In the genomic region with DNA sequence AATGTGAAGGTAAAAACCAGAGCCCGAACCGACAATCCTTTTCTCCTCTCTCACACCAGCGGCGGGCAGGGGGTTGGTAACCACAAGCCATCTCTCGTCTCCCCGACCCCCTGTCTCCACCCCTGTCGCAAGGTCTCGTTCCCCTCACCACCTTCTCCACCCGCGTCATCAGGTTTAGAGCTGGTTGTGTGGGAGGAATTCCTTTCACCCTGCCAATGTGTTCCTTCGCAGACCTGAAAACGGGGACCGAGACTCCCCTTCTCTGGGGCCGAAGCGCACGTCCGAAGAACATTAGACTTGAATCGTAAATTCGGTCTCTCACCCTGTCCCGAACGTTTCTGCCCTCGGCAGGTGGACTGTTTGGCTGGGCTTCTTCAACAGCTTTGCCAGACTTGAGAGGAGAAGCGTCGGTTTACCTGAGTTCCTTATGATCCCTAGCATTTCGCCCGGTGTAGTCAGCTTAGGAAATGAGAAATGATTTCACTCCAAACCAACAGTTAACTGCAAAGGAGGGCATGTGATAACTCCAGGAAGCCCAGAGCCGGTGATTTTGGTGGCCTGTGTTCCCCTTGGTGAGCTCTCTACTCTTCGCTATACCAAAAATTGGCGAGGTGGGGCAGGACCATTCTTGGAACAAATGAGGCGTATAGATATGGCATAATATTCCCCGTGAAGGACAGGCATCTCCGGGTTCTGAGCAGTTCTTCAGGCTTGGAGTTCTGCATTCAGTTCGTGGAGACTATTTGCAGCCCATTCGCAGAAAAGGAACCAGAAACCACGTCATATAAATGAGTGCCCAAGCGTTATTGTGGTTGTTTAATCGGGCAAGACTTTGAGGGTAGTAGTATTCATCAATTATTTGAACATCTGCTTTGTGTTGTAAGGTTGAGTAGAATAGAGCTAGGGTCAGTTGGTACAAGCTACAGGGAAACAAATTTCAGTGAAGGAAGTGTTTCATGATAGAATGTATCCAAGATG, we compare ENCODE assay signal across 1 cellular context.
TF ChIP-seq lines count a peak whose summit lies in the region.

No MANE protein-coding gene starts in this region.

TF ChIP-seq in HepG2, 621 proteins besides CTCF, POLR2A, EP300 and RAD21 (continued from another document and continues in another):
- TF ChIP-seq, protein P1, sequence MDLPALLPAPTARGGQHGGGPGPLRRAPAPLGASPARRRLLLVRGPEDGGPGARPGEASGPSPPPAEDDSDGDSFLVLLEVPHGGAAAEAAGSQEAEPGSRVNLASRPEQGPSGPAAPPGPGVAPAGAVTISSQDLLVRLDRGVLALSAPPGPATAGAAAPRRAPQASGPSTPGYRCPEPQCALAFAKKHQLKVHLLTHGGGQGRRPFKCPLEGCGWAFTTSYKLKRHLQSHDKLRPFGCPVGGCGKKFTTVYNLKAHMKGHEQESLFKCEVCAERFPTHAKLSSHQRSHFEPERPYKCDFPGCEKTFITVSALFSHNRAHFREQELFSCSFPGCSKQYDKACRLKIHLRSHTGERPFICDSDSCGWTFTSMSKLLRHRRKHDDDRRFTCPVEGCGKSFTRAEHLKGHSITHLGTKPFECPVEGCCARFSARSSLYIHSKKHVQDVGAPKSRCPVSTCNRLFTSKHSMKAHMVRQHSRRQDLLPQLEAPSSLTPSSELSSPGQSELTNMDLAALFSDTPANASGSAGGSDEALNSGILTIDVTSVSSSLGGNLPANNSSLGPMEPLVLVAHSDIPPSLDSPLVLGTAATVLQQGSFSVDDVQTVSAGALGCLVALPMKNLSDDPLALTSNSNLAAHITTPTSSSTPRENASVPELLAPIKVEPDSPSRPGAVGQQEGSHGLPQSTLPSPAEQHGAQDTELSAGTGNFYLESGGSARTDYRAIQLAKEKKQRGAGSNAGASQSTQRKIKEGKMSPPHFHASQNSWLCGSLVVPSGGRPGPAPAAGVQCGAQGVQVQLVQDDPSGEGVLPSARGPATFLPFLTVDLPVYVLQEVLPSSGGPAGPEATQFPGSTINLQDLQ (CRISPR knock-in tag; IDR thresholded peaks at IDR 0.05) = no peak
- TF ChIP-seq ATF3 (CRISPR knock-in tag; IDR thresholded peaks at IDR 0.05) = no peak
- no peak for TF ChIP-seq CENPX (CRISPR knock-in tag; IDR thresholded peaks at IDR 0.05)
- TF ChIP-seq ZNF496 (CRISPR knock-in tag; IDR thresholded peaks at IDR 0.05; ENCODE audit: insufficient replicate concordance) = no peak
- no peak for TF ChIP-seq RERE (CRISPR knock-in tag; IDR thresholded peaks at IDR 0.05; ENCODE audit: low read depth)
- no peak for TF ChIP-seq MLLT10 (CRISPR knock-in tag; IDR thresholded peaks at IDR 0.05)
- TF ChIP-seq ZNF777 (CRISPR knock-in tag; IDR thresholded peaks at IDR 0.05) = peak; percentile 42; the same call in 1 of the 2 replicates
- TF ChIP-seq ZSCAN29 (CRISPR knock-in tag; conservative IDR thresholded peaks at IDR 0.05) = no peak
- TF ChIP-seq IRX3 (CRISPR knock-in tag; IDR thresholded peaks at IDR 0.05; ENCODE audit: borderline replicate concordance, low read depth) = no peak
- no peak for TF ChIP-seq AKAP8 (CRISPR knock-in tag; IDR thresholded peaks at IDR 0.05)
- no peak for TF ChIP-seq ZNF121 (CRISPR knock-in tag; IDR thresholded peaks at IDR 0.05)
- TF ChIP-seq E2F5 (CRISPR knock-in tag; conservative IDR thresholded peaks at IDR 0.05) = no peak
- TF ChIP-seq CSRNP2 (CRISPR knock-in tag; conservative IDR thresholded peaks at IDR 0.05; ENCODE audit: low read depth) = no peak
- no peak for TF ChIP-seq ZNF788 (CRISPR knock-in tag; IDR thresholded peaks at IDR 0.05; ENCODE audit: borderline replicate concordance)
- TF ChIP-seq ZNF549 (CRISPR knock-in tag; IDR thresholded peaks at IDR 0.05) = no peak
- TF ChIP-seq, protein P2, sequence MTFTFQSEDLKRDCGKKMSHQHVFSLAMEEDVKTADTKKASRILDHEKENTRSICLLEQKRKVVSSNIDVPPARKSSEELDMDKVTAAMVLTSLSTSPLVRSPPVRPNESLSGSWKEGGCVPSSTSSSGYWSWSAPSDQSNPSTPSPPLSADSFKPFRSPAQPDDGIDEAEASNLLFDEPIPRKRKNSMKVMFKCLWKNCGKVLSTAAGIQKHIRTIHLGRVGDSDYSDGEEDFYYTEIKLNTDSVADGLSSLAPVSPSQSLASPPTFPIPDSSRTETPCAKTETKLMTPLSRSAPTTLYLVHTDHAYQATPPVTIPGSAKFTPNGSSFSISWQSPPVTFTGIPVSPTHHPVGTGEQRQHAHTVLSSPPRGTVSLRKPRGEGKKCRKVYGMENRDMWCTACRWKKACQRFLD (CRISPR knock-in tag; IDR thresholded peaks at IDR 0.05; ENCODE audit: borderline replicate concordance) = peak; percentile 8; the same call in 1 of the 2 replicates
- TF ChIP-seq TARDBP (CRISPR knock-in tag; IDR thresholded peaks at IDR 0.05) = no peak
- TF ChIP-seq, protein P3, sequence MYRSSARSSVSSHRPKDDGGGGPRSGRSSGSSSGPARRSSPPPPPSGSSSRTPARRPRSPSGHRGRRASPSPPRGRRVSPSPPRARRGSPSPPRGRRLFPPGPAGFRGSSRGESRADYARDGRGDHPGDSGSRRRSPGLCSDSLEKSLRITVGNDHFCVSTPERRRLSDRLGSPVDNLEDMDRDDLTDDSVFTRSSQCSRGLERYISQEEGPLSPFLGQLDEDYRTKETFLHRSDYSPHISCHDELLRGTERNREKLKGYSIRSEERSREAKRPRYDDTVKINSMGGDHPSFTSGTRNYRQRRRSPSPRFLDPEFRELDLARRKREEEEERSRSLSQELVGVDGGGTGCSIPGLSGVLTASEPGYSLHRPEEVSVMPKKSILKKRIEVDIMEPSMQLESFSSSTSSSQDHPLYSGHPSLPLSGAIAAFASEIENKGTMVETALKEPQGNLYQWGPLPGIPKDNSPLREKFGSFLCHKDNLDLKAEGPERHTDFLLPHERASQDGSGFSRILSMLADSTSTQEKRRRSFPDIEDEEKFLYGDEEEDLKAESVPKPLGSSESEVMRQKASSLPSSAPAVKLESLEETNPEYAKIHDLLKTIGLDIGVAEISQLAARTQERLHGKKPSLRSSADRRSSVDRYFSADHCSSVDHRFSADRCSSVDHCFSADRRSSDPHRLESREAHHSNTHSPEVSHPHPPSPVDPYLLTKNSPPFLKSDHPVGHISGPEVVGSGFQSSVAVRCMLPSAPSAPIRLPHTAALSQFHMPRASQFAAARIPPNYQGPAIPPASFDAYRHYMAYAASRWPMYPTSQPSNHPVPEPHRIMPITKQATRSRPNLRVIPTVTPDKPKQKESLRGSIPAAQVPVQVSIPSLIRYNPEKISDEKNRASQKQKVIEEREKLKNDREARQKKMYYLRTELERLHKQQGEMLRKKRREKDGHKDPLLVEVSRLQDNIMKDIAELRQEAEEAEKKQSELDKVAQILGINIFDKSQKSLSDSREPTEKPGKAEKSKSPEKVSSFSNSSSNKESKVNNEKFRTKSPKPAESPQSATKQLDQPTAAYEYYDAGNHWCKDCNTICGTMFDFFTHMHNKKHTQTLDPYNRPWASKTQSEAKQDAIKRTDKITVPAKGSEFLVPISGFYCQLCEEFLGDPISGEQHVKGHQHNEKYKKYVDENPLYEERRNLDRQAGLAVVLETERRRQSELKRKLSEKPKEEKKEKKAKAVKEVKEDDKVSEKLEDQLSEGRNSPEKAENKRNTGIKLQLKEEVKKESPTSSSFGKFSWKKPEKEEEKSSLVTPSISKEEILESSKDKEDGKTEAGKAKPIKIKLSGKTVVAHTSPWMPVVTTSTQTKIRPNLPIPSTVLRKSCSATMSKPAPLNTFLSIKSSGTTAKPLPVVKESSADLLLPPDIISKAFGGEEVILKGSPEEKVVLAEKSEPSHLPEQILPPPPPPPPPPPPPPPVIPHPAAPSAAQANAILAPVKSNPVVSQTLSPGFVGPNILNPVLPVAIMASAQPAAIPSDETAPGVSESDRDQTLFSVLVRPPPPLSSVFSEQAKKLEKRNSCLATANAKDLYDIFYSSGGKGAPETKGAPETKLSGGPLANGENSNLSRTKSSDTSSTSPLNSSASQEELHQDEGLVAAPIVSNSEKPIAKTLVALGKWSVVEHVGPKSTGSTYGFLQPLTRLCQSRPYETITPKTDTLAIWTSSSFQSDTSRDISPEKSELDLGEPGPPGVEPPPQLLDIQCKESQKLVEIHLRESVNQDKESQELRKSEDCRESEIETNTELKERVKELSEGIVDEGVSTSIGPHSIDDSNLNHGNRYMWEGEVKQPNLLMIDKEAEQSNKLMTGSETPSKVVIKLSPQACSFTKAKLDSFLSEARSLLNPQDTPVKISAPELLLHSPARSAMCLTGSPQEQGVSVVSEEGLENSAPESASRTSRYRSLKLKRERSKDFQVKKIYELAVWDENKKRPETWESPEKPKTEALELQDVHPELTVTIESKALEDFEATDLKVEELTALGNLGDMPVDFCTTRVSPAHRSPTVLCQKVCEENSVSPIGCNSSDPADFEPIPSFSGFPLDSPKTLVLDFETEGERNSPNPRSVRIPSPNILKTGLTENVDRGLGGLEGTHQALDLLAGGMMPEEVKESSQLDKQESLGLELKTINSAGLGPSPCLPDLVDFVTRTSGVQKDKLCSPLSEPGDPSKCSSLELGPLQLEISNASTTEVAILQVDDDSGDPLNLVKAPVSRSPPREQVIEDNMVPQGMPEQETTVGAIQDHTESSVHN (CRISPR knock-in tag; IDR thresholded peaks at IDR 0.05) = 0 out of 2 replicates have a peak, but pooled peaks have one; percentile 31
- TF ChIP-seq ZNF709 (CRISPR knock-in tag; IDR thresholded peaks at IDR 0.05) = peak; percentile 55; the same call in 1 of the 2 replicates
- TF ChIP-seq ELF3 (CRISPR knock-in tag; IDR thresholded peaks at IDR 0.05) = no peak
- no peak for TF ChIP-seq ZNF660 (CRISPR knock-in tag; IDR thresholded peaks at IDR 0.05; ENCODE audit: borderline replicate concordance, low read depth)
- TF ChIP-seq, protein P4, sequence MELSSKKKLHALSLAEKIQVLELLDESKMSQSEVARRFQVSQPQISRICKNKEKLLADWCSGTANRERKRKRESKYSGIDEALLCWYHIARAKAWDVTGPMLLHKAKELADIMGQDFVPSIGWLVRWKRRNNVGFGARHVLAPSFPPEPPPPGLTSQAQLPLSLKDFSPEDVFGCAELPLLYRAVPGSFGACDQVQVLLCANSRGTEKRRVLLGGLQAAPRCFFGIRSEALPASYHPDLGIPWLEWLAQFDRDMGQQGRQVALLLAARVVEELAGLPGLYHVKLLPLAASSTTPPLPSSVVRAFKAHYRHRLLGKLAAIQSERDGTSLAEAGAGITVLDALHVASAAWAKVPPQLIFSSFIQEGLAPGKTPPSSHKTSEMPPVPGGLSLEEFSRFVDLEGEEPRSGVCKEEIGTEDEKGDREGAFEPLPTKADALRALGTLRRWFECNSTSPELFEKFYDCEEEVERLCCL (CRISPR knock-in tag; IDR thresholded peaks at IDR 0.05; ENCODE audit: borderline replicate concordance) = no peak
- TF ChIP-seq ZNF597 (CRISPR knock-in tag; IDR thresholded peaks at IDR 0.05) = no peak
- TF ChIP-seq SRSF4 (IDR thresholded peaks at IDR 0.05; ENCODE audit: low read depth, low read length, poor library complexity, severe bottlenecking) = no peak
- TF ChIP-seq REXO4 (CRISPR knock-in tag; IDR thresholded peaks at IDR 0.05; ENCODE audit: borderline replicate concordance) = no peak
